In the genomic region with DNA sequence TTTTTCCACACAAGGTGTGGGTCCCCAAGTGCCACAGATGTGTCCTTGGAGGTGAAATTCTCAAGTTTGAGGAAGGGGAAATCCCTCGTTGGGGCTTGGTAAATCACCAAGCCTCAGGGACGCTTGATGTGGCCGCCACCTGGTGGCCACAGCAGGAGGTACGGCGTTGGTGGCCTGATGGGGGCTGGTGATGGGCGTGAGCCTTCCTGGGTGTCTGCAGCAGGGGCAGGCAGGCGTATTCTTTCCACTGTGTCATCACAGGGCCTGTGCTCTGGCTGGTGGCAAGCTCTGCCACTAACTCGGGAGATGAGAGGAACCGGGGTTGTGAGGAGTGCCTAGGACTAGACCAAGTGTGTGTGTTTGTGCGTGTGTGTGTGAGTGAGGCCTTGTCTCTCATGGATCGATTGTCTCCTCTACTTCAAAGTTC, we compare ENCODE assay signal across 8 cellular contexts. TPM values are rescaled to one million over a fixed set of nuclear protein-coding genes. Genes with fewer than 3 reads are reported as not detected.
DNase-seq lines count a peak whose midpoint lies in the region; ATAC-seq and TF ChIP-seq lines count a peak whose summit lies in the region.

No MANE protein-coding gene starts in this region.

- DNase-seq in Calu3, result peak; percentile 82
- peak; percentile 75 for DNase-seq in RPMI7951 (ENCODE audit: low read depth)
- peak; percentile 54 to 62 for DNase-seq in activated T-helper 1 cell treated with anti-CD3 and anti-CD28 coated beads, Interleukin-2, amount 50 U/mL, for 16 hours (ENCODE audit: low read depth in 1 of 2, low spot score in 1 of 2)
- DNase-seq in fibroblast of villous mesenchyme (ENCODE audit: low read depth), result peak; percentile 71
- peak; percentile 44 for DNase-seq in omental fat pad (ENCODE audit: low spot score)
- DNase-seq in thyroid gland, result peak; percentile 75 to 82

- no peak overlapping the region for H3K4me3 ChIP-seq in fibroblast of villous mesenchyme (ENCODE audit: low read depth, low read length)
- no peak overlapping the region for H3K4me3 ChIP-seq in thyroid gland (replicated peaks in 1 of 3)

- H3K27me3 ChIP-seq in thyroid gland, result no peaks in the 10 kb centered on the region

- H3K36me3 ChIP-seq in thyroid gland, result peaks cover 4 to 6% of the 10 kb centered on the region in 2 donors

- CTCF ChIA-PET in Calu3 (lab: Charles Lee), result no interaction called here

- no peaks in the 10 kb centered on the region for H3K27me3 Mint-ChIP-seq in Calu3 (ENCODE audit: unreplicated experiment)

- no peaks in the 10 kb centered on the region for H3K9me3 ChIP-seq in thyroid gland

- H3K36me3 Mint-ChIP-seq in Calu3 (ENCODE audit: insufficient read depth, unreplicated experiment), result peaks cover 8% of the 10 kb centered on the region

- H3K4me1 ChIP-seq in thyroid gland, result peaks cover 31 to 46% of the 10 kb centered on the region in 2 donors

- H3K9me3 Mint-ChIP-seq in Calu3 (ENCODE audit: low read depth, unreplicated experiment), result no peaks in the 10 kb centered on the region

- ATAC-seq in GM19455 (IDR thresholded peaks at IDR 0.05; ENCODE audit: unreplicated experiment) (peak; percentile 88), HG03520 (IDR thresholded peaks at IDR 0.05; ENCODE audit: unreplicated experiment) (peak; percentile 89), omental fat pad (ENCODE audit: low FRiP score) (peak; percentile 60)

- no peak overlapping the region for H3K27ac Mint-ChIP-seq in Calu3 (ENCODE audit: unreplicated experiment)

- no peak overlapping the region for H3K27ac ChIP-seq in thyroid gland

- intact Hi-C loops in Calu3 (cut with micrococcal nuclease; ENCODE audit: unreplicated experiment), result loop anchor here (1.0 to 2.0 kb wide), 4 partner anchors 40 to 212 kb away; a partner anchor contains a TSS
- intact Hi-C loops in thyroid gland (cut with DNase I), result loop anchor here (5.0 to 10.0 kb wide), 3 partner anchors 41 to 221 kb away; a partner anchor contains a TSS

- BruUV-seq in Calu3 (replicated peaks; lab: Mats Ljungman, UMichigan), result no TSS peak

- H3K4me3 Mint-ChIP-seq in Calu3 (ENCODE audit: low read depth, unreplicated experiment), result no peak overlapping the region

- TF ChIP-seq CTCF in Calu3 (IDR thresholded peaks at IDR 0.05; ENCODE audit: unreplicated experiment), result peak; percentile 72
- TF ChIP-seq CTCF in fibroblast of villous mesenchyme (IDR thresholded peaks at IDR 0.05; ENCODE audit: insufficient read depth, low read depth, low read length), result peak; percentile 95
- peak in 2 of 3 donors; percentile 55 to 83 for TF ChIP-seq CTCF in omental fat pad (IDR thresholded peaks at IDR 0.05)
- TF ChIP-seq CTCF in thyroid gland (IDR thresholded peaks at IDR 0.05), result peak; percentile 76 to 95 (median 92)

- 33 to 39% methylated on average over 6 to 11 of the region's 11 CpGs for WGBS in thyroid gland, 2 donors

- peaks cover 34% of the 10 kb centered on the region for H3K4me1 Mint-ChIP-seq in Calu3 (ENCODE audit: low read depth, unreplicated experiment)

- TF ChIP-seq POLR2A in thyroid gland (IDR thresholded peaks at IDR 0.05), result no peak

RNA-seq across cellular contexts. Expression of a gene that starts 4.2 kb away (rescaled TPM):
- 1.1 and 1.4 TPM in 2 replicates for total RNA-seq in Calu3 (2022)
- 5.3 and 8.1 TPM in 2 replicates for total RNA-seq in RPMI7951 (2014; rRNA removed; shearing (Covaris generic))
- total RNA-seq in fibroblast of villous mesenchyme, result 12.1 and 13.9 TPM in 2 replicates
- 10 to 100 TPM; 10.4 to 26.8 (median 15.3) TPM for total RNA-seq in omental fat pad
- total RNA-seq in thyroid gland, result 10 to 100 TPM; 17.8 to 62.2 (median 37.4) TPM

RNA-seq across cellular contexts. Expression of a gene that starts 40.9 kb away (rescaled TPM):
- 10.7 and 11.4 TPM in 2 replicates for total RNA-seq in Calu3 (2022)
- total RNA-seq in RPMI7951 (2014; rRNA removed; shearing (Covaris generic)), result 17.2 and 20.8 TPM in 2 replicates
- total RNA-seq in fibroblast of villous mesenchyme, result 8.1 and 10.4 TPM in 2 replicates
- 10 to 100 TPM; 11.9 to 17.2 (median 14.6) TPM for total RNA-seq in omental fat pad
- total RNA-seq in thyroid gland, result 10 to 100 TPM; 16.6 to 33.6 (median 21.3) TPM

RNA-seq across cellular contexts. Expression of a gene that starts 44.4 kb away (rescaled TPM):
- total RNA-seq in Calu3 (2022) (not detected in 2 replicates), fibroblast of villous mesenchyme (not detected in 2 replicates), omental fat pad (100 to 1,000 TPM in 1 of 4 donors, 10 to 100 TPM in 3; 26.4 to 165 (median 59.4) TPM), thyroid gland (100 to 1,000 TPM in 1 of 4 donors, 10 to 100 TPM in 3; 62.3 to 137 (median 83.3) TPM)
- total RNA-seq in RPMI7951 (2014; rRNA removed; shearing (Covaris generic)), result not detected in 2 replicates

Comparison
In these comparisons a context has a peak if more than half of its experiments do, and no peak if none do; other contexts are left out.
1. RNA of a gene that starts 44.4 kb away (total RNA-seq): 26.4 to 165 TPM in omental fat pad and 62.3 to 137 TPM in thyroid gland; not detected in Calu3, not detected in RPMI7951 and not detected in fibroblast of villous mesenchyme; every median in the first group is over 10 times any median in the second.
2. Peak in every context shown above with its lines, with median percentiles within 50 percentile points of each other: DNase-seq, CTCF ChIP-seq and ATAC-seq.